ENCODE assay signal across 8 cellular contexts in genomic region chr5:159017787-159018186, GRCh38.
DNase-seq lines count a peak whose midpoint lies in the region; ATAC-seq and TF ChIP-seq lines count a peak whose summit lies in the region.

No MANE protein-coding gene starts in this region.

- H3K27ac ChIP-seq in right atrium auricular region: peak overlapping the region in 1 of 2 donors; percentile 56
- peak overlapping the region; percentile 99 for H3K27ac ChIP-seq in SK-N-MC
- peak overlapping the region; percentile 36 to 63 for H3K27ac ChIP-seq in uterus
- H3K27ac ChIP-seq in neuronal stem cell (replicated peaks; ENCODE audit: low read length): no peak overlapping the region

- DNase-seq in Right ventricle myocardium inferior (ENCODE audit: missing footprints) (peak; percentile 85), right atrium auricular region (ENCODE audit: low spot score) (no peak), SK-N-MC (ENCODE audit: low read depth, low spot score) (no peak), left cardiac atrium (peak; percentile 77), uterus (peak; percentile 76 to 77), neuronal stem cell (ENCODE audit: low spot score) (no peak)
- DNase-seq in activated CD4-positive, CD25-positive, alpha-beta regulatory T cell (lab: John Stamatoyannopoulos, UW): no peak

- H2AK5ac ChIP-seq in neuronal stem cell (ENCODE audit: low read depth, low read length): no peak overlapping the region

- H3K36me3 ChIP-seq in right atrium auricular region: no peaks in the 10 kb centered on the region
- H3K36me3 ChIP-seq in SK-N-MC (ENCODE audit: insufficient read depth, low read length): no peaks in the 10 kb centered on the region
- H3K36me3 ChIP-seq in uterus: no peaks in the 10 kb centered on the region
- no peaks in the 10 kb centered on the region for H3K36me3 ChIP-seq in neuronal stem cell (replicated peaks in 1 of 2; ENCODE audit: control insufficient read depth in 2 of 2, insufficient read depth in 2 of 2, low read length in 2 of 2)

- TF ChIP-seq CTCF in right atrium auricular region (IDR thresholded peaks at IDR 0.05): no peak
- no peak for TF ChIP-seq CTCF in uterus (IDR thresholded peaks at IDR 0.05)

- H2BK12ac ChIP-seq in neuronal stem cell (ENCODE audit: low read length): no peak overlapping the region

- H3K4ac ChIP-seq in neuronal stem cell (ENCODE audit: low read length): no peak overlapping the region

- no peak overlapping the region for H2BK120ac ChIP-seq in neuronal stem cell (ENCODE audit: low read depth, low read length)

- no peak overlapping the region for H3K4me2 ChIP-seq in neuronal stem cell (ENCODE audit: insufficient read depth, low read length, poor library complexity, severe bottlenecking)

- H3K23ac ChIP-seq in neuronal stem cell (ENCODE audit: low read depth, low read length, poor library complexity): no peak overlapping the region

- intact Hi-C loops in Right ventricle myocardium inferior (cut with DNase I): no loop called here
- intact Hi-C loops in left cardiac atrium (cut with DNase I): no loop called here
- intact Hi-C loops in uterus (cut with DNase I; ENCODE audit: low total_unique reads): no loop called here

- H3K9ac ChIP-seq in SK-N-MC (ENCODE audit: insufficient read length) (peak overlapping the region; percentile 74), neuronal stem cell (ENCODE audit: low read depth, low read length, poor library complexity) (no peak overlapping the region)

- H2BK5ac ChIP-seq in neuronal stem cell (ENCODE audit: low read length): no peak overlapping the region

- no peaks in the 10 kb centered on the region for H3K27me3 ChIP-seq in right atrium auricular region
- no peaks in the 10 kb centered on the region for H3K27me3 ChIP-seq in uterus
- H3K27me3 ChIP-seq in neuronal stem cell (ENCODE audit: control insufficient read depth in 3 of 3, insufficient read depth in 3 of 3, low read depth in 1 of 3, low read length in 3 of 3): no peaks in the 10 kb centered on the region

- H3K4me3 ChIP-seq in right atrium auricular region: no peak overlapping the region
- H3K4me3 ChIP-seq in SK-N-MC: peak overlapping the region; percentile 79
- no peak overlapping the region for H3K4me3 ChIP-seq in uterus
- no peak overlapping the region for H3K4me3 ChIP-seq in neuronal stem cell (ENCODE audit: low read length in 2 of 2)

- H2AFZ ChIP-seq in neuronal stem cell (ENCODE audit: low read length): no peak overlapping the region

- no CpG with 5 or more reads among the region's 4 CpGs for WGBS in neuronal stem cell (ENCODE audit: extremely low coverage in 2 of 2, insufficient read length in 2 of 2, insufficient replicate concordance in 1 of 2), 2 donors

- no peak overlapping the region for H3K14ac ChIP-seq in neuronal stem cell (ENCODE audit: low read length)

- H3K9me3 ChIP-seq in right atrium auricular region (no peaks in the 10 kb centered on the region), SK-N-MC (ENCODE audit: low read depth, low read length) (no peaks in the 10 kb centered on the region), uterus (no peaks in the 10 kb centered on the region), neuronal stem cell (replicated peaks in 1 of 2; ENCODE audit: control insufficient read depth in 2 of 2, insufficient read depth in 1 of 2, low read depth in 1 of 2, low read length in 2 of 2) (peaks cover 2 to 3% of the 10 kb centered on the region in 2 donors)

- ATAC-seq in Right ventricle myocardium inferior (peak; percentile 70), left cardiac atrium (peak; percentile 64 to 92), HG02970 (IDR thresholded peaks at IDR 0.05; ENCODE audit: low FRiP score, unreplicated experiment) (no peak)

- H3K18ac ChIP-seq in neuronal stem cell (ENCODE audit: low read length): no peak overlapping the region

- no peak overlapping the region for H2BK15ac ChIP-seq in neuronal stem cell (ENCODE audit: low read length)

- no peak overlapping the region for H4K91ac ChIP-seq in neuronal stem cell (ENCODE audit: low read depth, low read length, poor library complexity)

- no peak overlapping the region for H4K8ac ChIP-seq in neuronal stem cell (ENCODE audit: low read depth, low read length)

- TF ChIP-seq POLR2A in uterus (IDR thresholded peaks at IDR 0.05): no peak

- no peaks in the 10 kb centered on the region for H3K79me1 ChIP-seq in neuronal stem cell (ENCODE audit: low read depth, low read length)

- H3K4me1 ChIP-seq in right atrium auricular region (peaks cover 0 to 15% of the 10 kb centered on the region in 2 donors), uterus (peaks cover 0 to 3% of the 10 kb centered on the region in 2 donors), neuronal stem cell (ENCODE audit: control insufficient read depth in 2 of 2, insufficient read depth in 1 of 2, low read depth in 1 of 2, low read length in 2 of 2) (peaks cover 2 to 20% of the 10 kb centered on the region in 2 donors)

Comparison
In these comparisons a context has a peak if more than half of its experiments do, and no peak if none do; other contexts are left out.
1. DNase-seq: peak in Right ventricle myocardium inferior (single experiment), left cardiac atrium (single experiment) and uterus (2 of 2); none in right atrium auricular region (single experiment), SK-N-MC (single experiment), activated CD4-positive, CD25-positive, alpha-beta regulatory T cell (0 of 4) and neuronal stem cell (single experiment).